ENCODE assay signal across 1 cellular context in the genomic region with DNA sequence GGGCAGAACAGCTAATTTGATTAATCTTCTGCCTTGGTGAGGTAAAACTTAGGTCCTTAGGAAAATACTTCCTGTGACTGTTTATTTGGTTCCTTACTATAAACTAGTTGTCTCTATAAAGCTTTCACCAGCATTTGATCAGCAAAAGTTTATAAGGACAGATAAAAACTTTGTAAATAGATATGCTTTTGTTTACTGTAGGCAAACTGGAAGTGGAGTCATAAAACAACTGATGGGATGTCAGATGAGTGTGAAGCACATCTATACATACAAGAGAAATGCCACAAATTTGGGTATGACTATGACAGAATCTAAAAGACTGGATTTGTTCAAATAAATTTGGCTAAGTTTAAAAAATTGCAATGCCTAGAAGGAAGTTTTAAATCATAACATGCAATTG.
TF ChIP-seq lines count a peak whose summit lies in the region.

No MANE protein-coding gene starts in this region.

TF ChIP-seq in HEK293T, 16 proteins besides CTCF, POLR2A, EP300 and RAD21 (continued from another document):
- TF ChIP-seq, protein P1, sequence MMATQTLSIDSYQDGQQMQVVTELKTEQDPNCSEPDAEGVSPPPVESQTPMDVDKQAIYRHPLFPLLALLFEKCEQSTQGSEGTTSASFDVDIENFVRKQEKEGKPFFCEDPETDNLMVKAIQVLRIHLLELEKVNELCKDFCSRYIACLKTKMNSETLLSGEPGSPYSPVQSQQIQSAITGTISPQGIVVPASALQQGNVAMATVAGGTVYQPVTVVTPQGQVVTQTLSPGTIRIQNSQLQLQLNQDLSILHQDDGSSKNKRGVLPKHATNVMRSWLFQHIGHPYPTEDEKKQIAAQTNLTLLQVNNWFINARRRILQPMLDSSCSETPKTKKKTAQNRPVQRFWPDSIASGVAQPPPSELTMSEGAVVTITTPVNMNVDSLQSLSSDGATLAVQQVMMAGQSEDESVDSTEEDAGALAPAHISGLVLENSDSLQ (IDR thresholded peaks at IDR 0.05), result no peak
- TF ChIP-seq FOXA1 (IDR thresholded peaks at IDR 0.05), result no peak
- TF ChIP-seq FOXM1 (IDR thresholded peaks at IDR 0.05; ENCODE audit: borderline replicate concordance), result no peak
- no peak for TF ChIP-seq TARDBP (IDR thresholded peaks at IDR 0.05)
- no peak for TF ChIP-seq HDGF (IDR thresholded peaks at IDR 0.05; ENCODE audit: borderline replicate concordance)
- TF ChIP-seq ARNT (IDR thresholded peaks at IDR 0.05), result no peak
